ENCODE assay signal across 8 cellular contexts in genomic region chr6:159691133-159691962, GRCh38. TPM values are rescaled to one million over a fixed set of nuclear protein-coding genes. Genes with fewer than 3 reads are reported as not detected.
DNase-seq lines count a peak whose midpoint lies in the region; ATAC-seq and TF ChIP-seq lines count a peak whose summit lies in the region.

No MANE protein-coding gene starts in this region.

- no peaks in the 10 kb centered on the region for H3K27me3 ChIP-seq in foreskin keratinocyte

- H3K4me1 ChIP-seq in foreskin keratinocyte = peaks cover 14% of the 10 kb centered on the region

- ATAC-seq in foreskin keratinocyte (peak; percentile 2), HG03139 (IDR thresholded peaks at IDR 0.05; ENCODE audit: unreplicated experiment) (no peak), GM21423 (IDR thresholded peaks at IDR 0.05; ENCODE audit: unreplicated experiment) (no peak)

- H3K27me3 Mint-ChIP-seq in activated T-helper 1 cell treated with anti-CD3 and anti-CD28 coated beads, Interleukin-12 subunit alpha, Interleukin-12 subunit beta, Interleukin-2, Interleukin-4 antibody, amounts not matched to agents 30 ng/mL and 10 ng/mL and 1 ng/mL, durations not matched to agents 14 hours and 24 hours and 36 hours (ENCODE audit: insufficient read depth) = no peaks in the 10 kb centered on the region

- peak overlapping the region; percentile 75 for H3K4me3 ChIP-seq in AG09309 (ENCODE audit: control insufficient read depth, low read depth, low read length)

- H3K4me1 Mint-ChIP-seq in activated T-helper 1 cell treated with anti-CD3 and anti-CD28 coated beads, Interleukin-12 subunit alpha, Interleukin-12 subunit beta, Interleukin-2, Interleukin-4 antibody, amounts not matched to agents 30 ng/mL and 10 ng/mL and 1 ng/mL, durations not matched to agents 14 hours and 24 hours and 36 hours (ENCODE audit: low read depth) = peaks cover 59% of the 10 kb centered on the region

- peak overlapping the region; percentile 91 for H3K27ac Mint-ChIP-seq in activated T-helper 1 cell treated with anti-CD3 and anti-CD28 coated beads, Interleukin-12 subunit alpha, Interleukin-12 subunit beta, Interleukin-2, Interleukin-4 antibody, amounts not matched to agents 30 ng/mL and 10 ng/mL and 1 ng/mL, durations not matched to agents 14 hours and 24 hours and 36 hours

- H3K36me3 Mint-ChIP-seq in activated T-helper 1 cell treated with anti-CD3 and anti-CD28 coated beads, Interleukin-12 subunit alpha, Interleukin-12 subunit beta, Interleukin-2, Interleukin-4 antibody, amounts not matched to agents 30 ng/mL and 10 ng/mL and 1 ng/mL, durations not matched to agents 14 hours and 24 hours and 36 hours (ENCODE audit: low read depth) = peaks cover 37% of the 10 kb centered on the region

- H3K9me3 Mint-ChIP-seq in activated T-helper 1 cell treated with anti-CD3 and anti-CD28 coated beads, Interleukin-12 subunit alpha, Interleukin-12 subunit beta, Interleukin-2, Interleukin-4 antibody, amounts not matched to agents 30 ng/mL and 10 ng/mL and 1 ng/mL, durations not matched to agents 14 hours and 24 hours and 36 hours = no peaks in the 10 kb centered on the region

- POLR2A ChIA-PET in GM10248 (lab: Yijun Ruan, JAX) = interaction anchor here (1.1 kb wide), 2 partner anchors 8 to 242 kb away, joined by 3 to 5 read pairs; no protein-coding TSS in a partner anchor

- TF ChIP-seq CTCF in AG09309 (IDR thresholded peaks at IDR 0.05; ENCODE audit: control insufficient read depth, insufficient read depth, low read depth, low read length, missing control alignments) (peak; percentile 66), GM10248 (IDR thresholded peaks at IDR 0.05; ENCODE audit: control extremely low read depth, extremely low read depth, low read depth, missing control alignments) (peak; percentile 78), foreskin keratinocyte (conservative IDR thresholded peaks at IDR 0.05) (peak; percentile 96)

- intact Hi-C loops in activated T-helper 1 cell treated with anti-CD3 and anti-CD28 coated beads, Interleukin-12 subunit alpha, Interleukin-12 subunit beta, Interleukin-2, Interleukin-4 antibody, amounts not matched to agents 30 ng/mL and 10 ng/mL and 1 ng/mL, durations not matched to agents 14 hours and 24 hours and 36 hours (cut with micrococcal nuclease) = loop anchor here (1.0 to 10.0 kb wide), 4 partner anchors 250 to 833 kb away; no protein-coding TSS in a partner anchor

- H3K27ac ChIP-seq in foreskin keratinocyte = peak overlapping the region; percentile 96

- DNase-seq in AG09309 (ENCODE audit: low read depth) (peak; percentile 79), GM10248 (ENCODE audit: extremely low spot score) (peak; percentile 59), NCI-H2029 treated with DMSO at 0.1 percent for 48 hours (lab: John Stamatoyannopoulos, UW) (peak; percentile 11), foreskin keratinocyte (peak; percentile 55 to 74), pons (ENCODE audit: low spot score) (peak; percentile 93)
- DNase-seq in activated T-helper 1 cell treated with anti-CD3 and anti-CD28 coated beads, Interleukin-12 subunit alpha, Interleukin-12 subunit beta, Interleukin-2, Interleukin-4 antibody, amounts not matched to agents 30 ng/mL and 10 ng/mL and 1 ng/mL, durations not matched to agents 14 hours and 24 hours and 36 hours (ENCODE audit: low spot score) = peak; percentile 16

- CTCF ChIA-PET in GM10248 (lab: Yijun Ruan, JAX) = interaction anchor here (0.7 to 2.4 kb wide), 9 partner anchors 8 to 172 kb away, joined by 3 to 11 read pairs (median 6); partner anchors contain the start of genes MRPL18 and WTAP

- H3K4me3 Mint-ChIP-seq in activated T-helper 1 cell treated with anti-CD3 and anti-CD28 coated beads, Interleukin-12 subunit alpha, Interleukin-12 subunit beta, Interleukin-2, Interleukin-4 antibody, amounts not matched to agents 30 ng/mL and 10 ng/mL and 1 ng/mL, durations not matched to agents 14 hours and 24 hours and 36 hours = peak overlapping the region; percentile 87

RNA-seq across cellular contexts. Expression of gene SOD2, which starts 1.7 kb away (rescaled TPM):
- total RNA-seq in activated T-helper 1 cell treated with anti-CD3 and anti-CD28 coated beads, Interleukin-12 subunit alpha, Interleukin-12 subunit beta, Interleukin-2, Interleukin-4 antibody, amounts not matched to agents 30 ng/mL and 10 ng/mL and 1 ng/mL, durations not matched to agents 14 hours and 24 hours and 36 hours = 78.3 and 81.0 TPM in 2 replicates
- 55.9 and 62.0 TPM in 2 replicates for total RNA-seq in foreskin keratinocyte
- 26.1 and 27.0 TPM in 2 replicates for polyA plus RNA-seq in foreskin keratinocyte

RNA-seq across cellular contexts. Expression of gene WTAP, which starts 36.0 kb away (rescaled TPM):
- 125 and 136 TPM in 2 replicates for total RNA-seq in activated T-helper 1 cell treated with anti-CD3 and anti-CD28 coated beads, Interleukin-12 subunit alpha, Interleukin-12 subunit beta, Interleukin-2, Interleukin-4 antibody, amounts not matched to agents 30 ng/mL and 10 ng/mL and 1 ng/mL, durations not matched to agents 14 hours and 24 hours and 36 hours
- total RNA-seq in foreskin keratinocyte = 88.3 and 100 TPM in 2 replicates
- polyA plus RNA-seq in foreskin keratinocyte = 60.2 and 74.5 TPM in 2 replicates

Comparison
In these comparisons a context has a peak if more than half of its experiments do, and no peak if none do; other contexts are left out.
1. DNase-seq: peak in every context shown above with its lines; median percentile 93 in pons; 79 in AG09309; 64 in foreskin keratinocyte; 59 in GM10248; 16 in activated T-helper 1 cell treated with anti-CD3 and anti-CD28 coated beads, Interleukin-12 subunit alpha, Interleukin-12 subunit beta, Interleukin-2, Interleukin-4 antibody, amounts not matched to agents 30 ng/mL and 10 ng/mL and 1 ng/mL, durations not matched to agents 14 hours and 24 hours and 36 hours; 11 in NCI-H2029 treated with DMSO at 0.1 percent for 48 hours.